Comparison of ENCODE assay signal across 10 cellular contexts in the genomic region with DNA sequence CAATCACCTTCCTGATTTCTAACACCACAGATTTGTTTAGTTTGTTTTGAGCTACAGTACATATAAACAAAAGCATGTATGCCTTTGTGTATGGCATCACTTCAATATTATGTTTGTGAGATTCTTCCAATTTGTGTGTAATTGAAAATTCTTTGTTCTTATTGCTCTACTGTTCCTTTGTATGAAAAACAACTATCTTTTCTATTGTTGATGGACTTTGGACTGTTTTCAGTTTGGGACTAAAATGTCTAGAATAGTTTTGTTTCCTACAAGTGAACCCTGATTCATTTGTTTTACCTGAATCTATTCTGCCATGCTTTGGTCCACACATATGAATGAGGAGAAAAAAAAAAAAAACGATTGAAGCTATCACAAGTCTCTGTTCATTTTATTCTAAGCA. TPM values are rescaled to one million over a fixed set of nuclear protein-coding genes. Genes with fewer than 3 reads are reported as not detected.
DNase-seq lines count a peak whose midpoint lies in the region; ATAC-seq and TF ChIP-seq lines count a peak whose summit lies in the region.
"Had no signal": no experiment of that assay in that cellular context is flagged by ENCODE, and none has a peak within 500 bp of the region (broad histone marks: within the 10 kb centered on the region; RNA-seq: fewer than 3 reads in every experiment).

No MANE protein-coding gene starts in this region.

- ATAC-seq in GM23338 (no peak), PC-3 (no peak), GM18517 (IDR thresholded peaks at IDR 0.05; ENCODE audit: unreplicated experiment) (no peak)
- ATAC-seq in activated T-helper 17 cell treated with anti-CD3 and anti-CD28 coated beads, Interleukin-2, amount 50 U/mL, for 72 hours (replicated peaks), result no peak
- ATAC-seq: HCT116 had no signal

- H2AFZ ChIP-seq in GM23338 (no peak overlapping the region), PC-3 (ENCODE audit: low read length) (no peak overlapping the region)

- H3K9me3 ChIP-seq in PC-3 (ENCODE audit: low read length), result no peaks in the 10 kb centered on the region

- no peaks in the 10 kb centered on the region for H3K36me3 ChIP-seq in GM23338 (ENCODE audit: insufficient read depth)
- H3K36me3 ChIP-seq in PC-3 (ENCODE audit: low read depth, low read length), result no peaks in the 10 kb centered on the region

- BruUV-seq in PC-3 (replicated peaks; lab: Mats Ljungman, UMichigan), result no TSS peak

- H3K79me2 ChIP-seq in GM23338 (replicated peaks; ENCODE audit: insufficient read depth) (no peaks in the 10 kb centered on the region), PC-3 (ENCODE audit: low read length) (no peaks in the 10 kb centered on the region)

- DNase-seq in GM23338 (ENCODE audit: low spot score), result no peak
- no peak for DNase-seq in type B pancreatic cell (ENCODE audit: extremely low spot score, unreplicated experiment)
- DNase-seq in PC-3, result no peak
- DNase-seq in SW 1271 (lab: John Stamatoyannopoulos, UW), result no peak
- DNase-seq: DMS53 had no signal

- H3K9ac ChIP-seq in PC-3 (ENCODE audit: low read length), result no peak overlapping the region

- TF ChIP-seq CTCF in GM23338 (conservative IDR thresholded peaks at IDR 0.05; ENCODE audit: low read depth in 2 of 2) (no peak), nephron (IDR thresholded peaks at IDR 0.05; ENCODE audit: unreplicated experiment in 3 of 3) (no peak), type B pancreatic cell (conservative IDR thresholded peaks at IDR 0.05) (no peak), PC-3 (conservative IDR thresholded peaks at IDR 0.05; ENCODE audit: low read depth, low read length) (no peak)

- no peaks in the 10 kb centered on the region; the same call in 1 of the 2 replicates for H3F3A ChIP-seq in GM23338 (replicated peaks; ENCODE audit: low read depth)
- H3F3A ChIP-seq in PC-3 (ENCODE audit: low read length, unreplicated experiment), result no peaks in the 10 kb centered on the region

- H3K4me3 ChIP-seq in GM23338 (peak overlapping the region; percentile 70), PC-3 (ENCODE audit: low read length) (no peak overlapping the region)

- H3K4me1 Mint-ChIP-seq in GM23338 (peaks cover 3% of the 10 kb centered on the region; the same call in 2 of the 3 replicates), nephron (peaks cover 9% of the 10 kb centered on the region), type B pancreatic cell (ENCODE audit: unreplicated experiment) (peaks cover 6% of the 10 kb centered on the region)
- peaks cover 14% of the 10 kb centered on the region for H3K4me1 Mint-ChIP-seq in activated T-helper 17 cell treated with anti-CD3 and anti-CD28 coated beads, Interleukin-2, amount 50 U/mL, for 72 hours

- H3K27me3 Mint-ChIP-seq in GM23338 (ENCODE audit: insufficient read depth, low read depth, poor library complexity), result peaks cover 12% of the 10 kb centered on the region
- H3K27me3 Mint-ChIP-seq in activated T-helper 17 cell treated with anti-CD3 and anti-CD28 coated beads, Interleukin-2, amount 50 U/mL, for 72 hours, result peaks cover 29% of the 10 kb centered on the region
- peaks cover 71% of the 10 kb centered on the region for H3K27me3 Mint-ChIP-seq in nephron (ENCODE audit: low read depth)
- H3K27me3 Mint-ChIP-seq in type B pancreatic cell, result peaks cover 47% of the 10 kb centered on the region

- peaks cover 15% of the 10 kb centered on the region for H3K27me3 ChIP-seq in GM23338 (ENCODE audit: insufficient read depth)
- no peaks in the 10 kb centered on the region for H3K27me3 ChIP-seq in PC-3 (ENCODE audit: low read length)

- no peak overlapping the region for H3K27ac ChIP-seq in GM23338 (ENCODE audit: low read depth)
- no peak overlapping the region for H3K27ac ChIP-seq in PC-3 (ENCODE audit: low read length)

- POLR2A ChIA-PET in PC-3 (lab: Charles Lee; ENCODE audit: unreplicated experiment), result interaction anchor here (0.7 kb wide), 1 partner anchor 203 kb away, joined by 4 read pairs; no protein-coding TSS in a partner anchor

- H3K9me2 ChIP-seq in GM23338 (ENCODE audit: insufficient read depth), result no peaks in the 10 kb centered on the region
- no peaks in the 10 kb centered on the region for H3K9me2 ChIP-seq in PC-3 (replicated peaks; ENCODE audit: low read length)

- H3K27ac Mint-ChIP-seq in GM23338 (no peak overlapping the region), nephron (no peak overlapping the region), type B pancreatic cell (no peak overlapping the region)
- no peak overlapping the region for H3K27ac Mint-ChIP-seq in activated T-helper 17 cell treated with anti-CD3 and anti-CD28 coated beads, Interleukin-2, amount 50 U/mL, for 72 hours
- H3K27ac Mint-ChIP-seq: CD14-positive monocyte had no signal

- peaks cover 6% of the 10 kb centered on the region; the same call in 1 of the 2 replicates for H3K4me1 ChIP-seq in GM23338 (ENCODE audit: insufficient read depth)
- H3K4me1 ChIP-seq in PC-3 (ENCODE audit: insufficient read depth, low read length), result no peaks in the 10 kb centered on the region

- intact Hi-C loops in PC-3 (cut with micrococcal nuclease), result no loop called here

- H3K4me3 Mint-ChIP-seq in GM23338 (peak overlapping the region; percentile 40), nephron (peak overlapping the region in 2 of 3 experiments; percentile 37 to 72), type B pancreatic cell (peak overlapping the region; percentile 18)
- peak overlapping the region; percentile 83 for H3K4me3 Mint-ChIP-seq in activated T-helper 17 cell treated with anti-CD3 and anti-CD28 coated beads, Interleukin-2, amount 50 U/mL, for 72 hours

- H3K4me2 ChIP-seq in GM23338 (peak overlapping the region; percentile 92; the same call in 1 of the 2 replicates), PC-3 (ENCODE audit: low read length) (no peak overlapping the region)

- H4K20me1 ChIP-seq in GM23338 (replicated peaks; ENCODE audit: insufficient read depth) (no peaks in the 10 kb centered on the region), PC-3 (ENCODE audit: low read length) (no peaks in the 10 kb centered on the region)

- H3K9me3 Mint-ChIP-seq in GM23338 (peaks cover 4% of the 10 kb centered on the region; the same call in 2 of the 3 replicates), nephron (no peaks in the 10 kb centered on the region), type B pancreatic cell (no peaks in the 10 kb centered on the region)
- H3K9me3 Mint-ChIP-seq in activated T-helper 17 cell treated with anti-CD3 and anti-CD28 coated beads, Interleukin-2, amount 50 U/mL, for 72 hours, result no peaks in the 10 kb centered on the region

- H3K36me3 Mint-ChIP-seq in GM23338 (ENCODE audit: low read depth), result peaks cover 3% of the 10 kb centered on the region; the same call in 1 of the 3 replicates
- H3K36me3 Mint-ChIP-seq in activated T-helper 17 cell treated with anti-CD3 and anti-CD28 coated beads, Interleukin-2, amount 50 U/mL, for 72 hours (ENCODE audit: low read depth), result peaks cover 21% of the 10 kb centered on the region
- no peaks in the 10 kb centered on the region for H3K36me3 Mint-ChIP-seq in nephron (ENCODE audit: low read depth)
- no peaks in the 10 kb centered on the region for H3K36me3 Mint-ChIP-seq in type B pancreatic cell

- CTCF ChIA-PET in PC-3 (lab: Charles Lee), result no interaction called here

TF ChIP-seq in GM23338, 12 proteins besides CTCF, POLR2A, EP300 and RAD21:
- no peak for TF ChIP-seq JUNB (IDR thresholded peaks at IDR 0.05; ENCODE audit: unreplicated experiment)
- TF ChIP-seq CREB1 (CRISPR knock-in tag; IDR thresholded peaks at IDR 0.05; ENCODE audit: low read depth), result no peak
- no peak for TF ChIP-seq STAT1 (IDR thresholded peaks at IDR 0.05; ENCODE audit: unreplicated experiment)
- TF ChIP-seq EZH2phosphoT487 (IDR thresholded peaks at IDR 0.05; ENCODE audit: unreplicated experiment), result no peak
- no peak for TF ChIP-seq ETS1 (IDR thresholded peaks at IDR 0.05)
- no peak for TF ChIP-seq NANOG (IDR thresholded peaks at IDR 0.05; ENCODE audit: borderline replicate concordance)
- no peak for TF ChIP-seq ZNF331 (CRISPR knock-in tag; IDR thresholded peaks at IDR 0.05; ENCODE audit: low read depth)
TF ChIP-seq in GM23338: peak in this region for 0.

RNA-seq across cellular contexts. Expression of gene ZNF184, which starts 21.2 kb away (rescaled TPM):
- total RNA-seq in GM23338 (2014; rRNA removed; shearing (Covaris generic)), result 7.7 and 10.6 TPM in 2 replicates
- 4.9 and 6.0 TPM in 2 replicates for polyA plus RNA-seq in GM23338 (2016; fragmentation: Nextera tagmentation; extraction: Ambion mirVana)
- total RNA-seq in activated T-helper 17 cell treated with anti-CD3 and anti-CD28 coated beads, Interleukin-2, amount 50 U/mL, for 72 hours, result 10 to 100 TPM in 1 of 2 donors, 1 to 10 TPM in 1; 8.1 to 11.2 TPM
- total RNA-seq in type B pancreatic cell (ENCODE audit: low replicate concordance) (9.9 and 14.5 TPM in 2 replicates), PC-3 (2014; rRNA removed) (7.0 and 10.2 TPM in 2 replicates)

Comparison
In these comparisons a context has a peak if more than half of its experiments do, and no peak if none do; other contexts are left out.
1. H3K4me3 Mint-ChIP-seq: peak in every context shown above with its lines; median percentile 83 in activated T-helper 17 cell treated with anti-CD3 and anti-CD28 coated beads, Interleukin-2, amount 50 U/mL, for 72 hours; 54 in nephron; 40 in GM23338; 18 in type B pancreatic cell.